8 cellular contexts compared by ENCODE assay signal in the genomic region with DNA sequence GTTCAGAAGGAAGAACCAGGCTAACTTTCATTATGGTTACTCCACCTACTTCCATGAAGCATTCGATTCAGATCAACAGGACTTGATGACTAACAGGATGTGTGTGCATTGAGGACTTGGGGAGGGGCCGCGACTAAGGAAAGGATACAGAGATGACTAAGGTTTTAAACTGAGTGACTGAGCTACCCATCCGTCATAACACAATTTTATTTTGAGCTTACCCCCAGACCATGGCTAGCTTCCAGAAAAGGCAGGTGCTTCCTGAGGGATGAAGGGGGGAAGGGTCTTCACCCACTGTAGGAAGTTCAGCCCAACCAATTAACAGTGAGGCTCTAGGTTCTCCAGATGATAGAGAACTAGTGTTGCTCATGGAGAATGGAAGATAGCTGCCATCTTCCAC. TPM values are rescaled to one million over a fixed set of nuclear protein-coding genes. Genes with fewer than 3 reads are reported as not detected.
DNase-seq lines count a peak whose midpoint lies in the region; ATAC-seq, FAIRE-seq and TF ChIP-seq lines count a peak whose summit lies in the region.

No MANE protein-coding gene starts in this region.

- peak; percentile 73 to 79 for ATAC-seq in activated CD4-positive, CD25-positive, alpha-beta regulatory T cell treated with anti-CD3 and anti-CD28 coated beads, Interleukin-2, amount 50 U/mL, for 24 hours

- no peaks in the 10 kb centered on the region for H3K36me3 ChIP-seq in bronchial epithelial cell (ENCODE audit: control insufficient read depth, insufficient read depth, low read length)

- FAIRE-seq in bronchial epithelial cell (lab: Jason Lieb, UNC): no peak

- H3K4me3 ChIP-seq in GM12865 (ENCODE audit: low read depth, low read length) (no peak overlapping the region), bronchial epithelial cell (ENCODE audit: low read depth, low read length) (no peak overlapping the region)

- TF ChIP-seq CTCF in GM12865 (IDR thresholded peaks at IDR 0.05; ENCODE audit: insufficient read depth, low read depth, low read length, missing control alignments) (no peak), bronchial epithelial cell (IDR thresholded peaks at IDR 0.05; ENCODE audit: insufficient read depth, low read length, severe bottlenecking) (no peak)

- H3K27me3 ChIP-seq in bronchial epithelial cell (ENCODE audit: control insufficient read depth, insufficient read depth, low read length): peaks cover 2% of the 10 kb centered on the region

- DNase-seq in GM12865 (ENCODE audit: low read depth) (peak; percentile 31), bronchial epithelial cell (ENCODE audit: low read depth) (peak; percentile 92), NCI-H345 treated with DMSO at 0.1 percent for 48 hours (lab: John Stamatoyannopoulos, UW; ENCODE audit: unreplicated experiment) (no peak), NCI-H1436 treated with DMSO at 0.1 percent for 48 hours (lab: John Stamatoyannopoulos, UW) (no peak), C1 segment of cervical spinal cord (lab: John Stamatoyannopoulos, UW) (no peak), NCI-H1092 (lab: John Stamatoyannopoulos, UW) (no peak)
- DNase-seq in stimulated activated CD4-positive, alpha-beta T cell treated with anti-CD3 and anti-CD28 coated beads, Interleukin-2, amount 100 ng/mL, for 24 hours: peak; percentile 61 to 64

RNA-seq across cellular contexts. Expression of gene CDYL2, which starts 2.6 kb away (rescaled TPM):
- total RNA-seq in bronchial epithelial cell: 1.1 and 1.4 TPM in 2 replicates

Comparison
In these comparisons a context has a peak if more than half of its experiments do, and no peak if none do; other contexts are left out.
1. DNase-seq: peak in GM12865 (single experiment), bronchial epithelial cell (single experiment) and stimulated activated CD4-positive, alpha-beta T cell treated with anti-CD3 and anti-CD28 coated beads, Interleukin-2, amount 100 ng/mL, for 24 hours (2 of 2); none in NCI-H345 treated with DMSO at 0.1 percent for 48 hours (single experiment), NCI-H1436 treated with DMSO at 0.1 percent for 48 hours (single experiment), C1 segment of cervical spinal cord (0 of 14) and NCI-H1092 (single experiment).